14 cellular contexts compared by ENCODE assay signal in the genomic region with DNA sequence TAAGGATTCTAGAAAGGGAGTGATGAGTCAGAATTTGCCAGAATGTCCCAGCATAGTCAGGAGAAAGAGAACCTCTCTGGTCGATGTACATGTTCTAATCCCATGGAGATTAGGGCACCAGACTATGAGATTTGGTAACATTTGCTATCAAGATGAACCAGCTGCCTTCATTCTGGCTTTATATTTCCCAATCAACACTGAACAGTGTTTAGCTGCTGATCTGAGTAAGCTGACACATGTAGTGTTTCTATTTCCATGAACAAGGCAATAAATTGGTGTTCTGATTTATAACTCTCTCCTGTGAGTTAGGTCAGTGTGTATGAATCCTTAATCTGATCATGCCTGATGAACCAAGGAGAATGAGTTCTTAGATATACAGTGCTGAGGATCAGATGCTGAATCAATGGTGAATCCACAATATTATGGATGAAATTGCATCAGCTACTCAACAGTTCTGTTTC.
A peak's percentile ranks its signal among the peaks of the same experiment; 100 is the strongest.
DNase-seq lines count a peak whose midpoint lies in the region; ATAC-seq, FAIRE-seq and TF ChIP-seq lines count a peak whose summit lies in the region.
"Had no signal": no experiment of that assay in that cellular context is flagged by ENCODE, and none has a peak within 500 bp of the region (broad histone marks: within the 10 kb centered on the region; RNA-seq: fewer than 3 reads in every experiment).

No MANE protein-coding gene starts in this region.

- no peaks in the 10 kb centered on the region for H3K79me1 ChIP-seq in mesendoderm (ENCODE audit: low read length)

- peak overlapping the region; percentile 82 for H3K4ac ChIP-seq in mesendoderm (ENCODE audit: low read depth, low read length)

- no peaks in the 10 kb centered on the region for H3K27me3 Mint-ChIP-seq in astrocyte (ENCODE audit: low read depth, unreplicated experiment)

- no peak overlapping the region for H2AFZ ChIP-seq in astrocyte (ENCODE audit: low read depth, low read length)

- H4K8ac ChIP-seq in mesendoderm (ENCODE audit: low read depth, low read length): no peak overlapping the region

- H2BK15ac ChIP-seq in mesendoderm (replicated peaks; ENCODE audit: low read depth): no peak overlapping the region

- no peak overlapping the region for H3K4me3 ChIP-seq in BLaER1 treated with 17β-estradiol and CSF1 and Interleukin-3, amounts not matched to agents 10 nM and 100 nM
- H3K4me3 ChIP-seq in astrocyte (ENCODE audit: insufficient read depth, low read depth, low read length) (no peak overlapping the region), mesendoderm (ENCODE audit: low read length) (no peak overlapping the region)
- H3K4me3 ChIP-seq: esophagus squamous epithelium had no signal

- ATAC-seq in HG03469 (IDR thresholded peaks at IDR 0.05; ENCODE audit: unreplicated experiment) (no peak), HG03521 (IDR thresholded peaks at IDR 0.05; ENCODE audit: unreplicated experiment) (no peak)

- H3K79me2 ChIP-seq in astrocyte (ENCODE audit: insufficient read depth, low read length): no peaks in the 10 kb centered on the region
- H3K79me2 ChIP-seq in mesendoderm (ENCODE audit: control insufficient read depth, insufficient read depth, low read length): no peaks in the 10 kb centered on the region

- peak; percentile 5 for DNase-seq in HCEC 1CT
- peak; percentile 16 for DNase-seq in astrocyte (ENCODE audit: low read depth)
- no peak for DNase-seq in mesendoderm
- DNase-seq in D341Med (ENCODE audit: low spot score): no peak
- no peak for DNase-seq in NCI-H524 treated with DMSO at 0.1 percent for 48 hours (lab: John Stamatoyannopoulos, UW)
- DNase-seq: Calu3, esophagus squamous epithelium, KG1, NCI-H1694 treated with DMSO at 0.1 percent for 48 hours, NCI-H82, SHP77 treated with DMSO at 0.1 percent for 48 hours had no signal

- no peak overlapping the region for H2BK120ac ChIP-seq in mesendoderm (ENCODE audit: low read depth, low read length)

- peak overlapping the region; percentile 18 for H3K56ac ChIP-seq in mesendoderm (ENCODE audit: low read length)

- FAIRE-seq in astrocyte (lab: Jason Lieb, UNC): no peak

- peaks cover 5% of the 10 kb centered on the region for H3K36me3 Mint-ChIP-seq in astrocyte (ENCODE audit: low read depth, unreplicated experiment)

- no peak overlapping the region for H2AK5ac ChIP-seq in mesendoderm (ENCODE audit: low read length)

- peak overlapping the region; percentile 6 for H2BK5ac ChIP-seq in mesendoderm (ENCODE audit: low read length)

- H3K27me3 ChIP-seq in BLaER1 treated with 17β-estradiol and CSF1 and Interleukin-3, amounts not matched to agents 10 nM and 100 nM: no peaks in the 10 kb centered on the region
- H3K27me3 ChIP-seq in astrocyte (ENCODE audit: insufficient read depth, low read length) (no peaks in the 10 kb centered on the region), mesendoderm (ENCODE audit: insufficient read depth, low read length, poor library complexity) (no peaks in the 10 kb centered on the region)
- H3K27me3 ChIP-seq: esophagus squamous epithelium had no signal

- H4K20me1 ChIP-seq in BLaER1 treated with 17β-estradiol and CSF1 and Interleukin-3, amounts not matched to agents 10 nM and 100 nM: peaks cover 0 to 13% (median 0%) of the 10 kb centered on the region in 11 experiments; a peak in 1 of 22 replicates
- H4K20me1 ChIP-seq in astrocyte (ENCODE audit: insufficient read depth, low read length): no peaks in the 10 kb centered on the region

- H3K4me2 ChIP-seq in BLaER1 treated with 17β-estradiol and CSF1 and Interleukin-3, amounts not matched to agents 10 nM and 100 nM: peak overlapping the region in 7 of 11 experiments; percentile 6 to 55 (median 16); a peak in 10 of 22 replicates
- no peak overlapping the region for H3K4me2 ChIP-seq in astrocyte (ENCODE audit: low read length)
- H3K4me2 ChIP-seq in mesendoderm (ENCODE audit: low read length): no peak overlapping the region

- peaks cover 0 to 39% (median 17%) of the 10 kb centered on the region in 11 experiments; a peak in 14 of 22 replicates for H3K36me3 ChIP-seq in BLaER1 treated with 17β-estradiol and CSF1 and Interleukin-3, amounts not matched to agents 10 nM and 100 nM
- no peaks in the 10 kb centered on the region for H3K36me3 ChIP-seq in astrocyte (ENCODE audit: insufficient read depth, low read length)
- no peaks in the 10 kb centered on the region for H3K36me3 ChIP-seq in mesendoderm (ENCODE audit: control insufficient read depth, insufficient read depth, low read length)

- no peak overlapping the region for H4K5ac ChIP-seq in mesendoderm (ENCODE audit: low read length)

- H3K4me1 Mint-ChIP-seq in astrocyte (ENCODE audit: low read depth, unreplicated experiment): peaks cover 13% of the 10 kb centered on the region

- no peak overlapping the region for H3K4me3 Mint-ChIP-seq in astrocyte (ENCODE audit: unreplicated experiment)

- no peak for TF ChIP-seq CTCF in astrocyte (IDR thresholded peaks at IDR 0.05; ENCODE audit: insufficient read depth, low read depth, low read length)

- H3K9me3 Mint-ChIP-seq in astrocyte (ENCODE audit: unreplicated experiment): peaks cover 2% of the 10 kb centered on the region

- peaks cover 18 to 40% (median 22%) of the 10 kb centered on the region in 11 experiments for H3K9me3 ChIP-seq in BLaER1 treated with 17β-estradiol and CSF1 and Interleukin-3, amounts not matched to agents 10 nM and 100 nM (replicated peaks in 1 of 11)
- H3K9me3 ChIP-seq in astrocyte (ENCODE audit: insufficient read depth, low read depth, low read length): peaks cover 4% of the 10 kb centered on the region
- H3K9me3 ChIP-seq: esophagus squamous epithelium had no signal

- H3K27ac ChIP-seq in BLaER1 treated with 17β-estradiol and CSF1 and Interleukin-3, amounts not matched to agents 10 nM and 100 nM: no peak overlapping the region; a peak in 1 of 22 replicates
- H3K27ac ChIP-seq in astrocyte (ENCODE audit: low read depth, low read length) (no peak overlapping the region), mesendoderm (ENCODE audit: low read depth, low read length) (no peak overlapping the region)
- H3K27ac ChIP-seq: esophagus squamous epithelium had no signal

- H3K18ac ChIP-seq in mesendoderm (ENCODE audit: low read length): peak overlapping the region; percentile 39

- WGBS in mesendoderm (ENCODE audit: extremely low coverage, insufficient coverage, low lambda C conversion rate): no CpG with 5 or more reads among the region's 1 CpG

- no peak overlapping the region for H3K23ac ChIP-seq in mesendoderm (ENCODE audit: low read length)

- H3K9ac ChIP-seq in BLaER1 treated with 17β-estradiol and CSF1 and Interleukin-3, amounts not matched to agents 10 nM and 100 nM: no peak overlapping the region
- H3K9ac ChIP-seq in astrocyte (ENCODE audit: low read length) (no peak overlapping the region), mesendoderm (ENCODE audit: low read length) (no peak overlapping the region)

- no peak overlapping the region for H3K27ac Mint-ChIP-seq in astrocyte (ENCODE audit: unreplicated experiment)

- H3K4me1 ChIP-seq in BLaER1 treated with 17β-estradiol and CSF1 and Interleukin-3, amounts not matched to agents 10 nM and 100 nM: peaks cover 0 to 37% (median 19%) of the 10 kb centered on the region in 10 experiments; a peak in 16 of 20 replicates
- H3K4me1 ChIP-seq in astrocyte (ENCODE audit: insufficient read depth, low read length): peaks cover 9% of the 10 kb centered on the region
- peaks cover 13% of the 10 kb centered on the region for H3K4me1 ChIP-seq in mesendoderm (ENCODE audit: control insufficient read depth, low read depth, low read length)

Comparison
In these comparisons a context has a peak if more than half of its experiments do, and no peak if none do; other contexts are left out.
1. H3K4me2 ChIP-seq: peak in BLaER1 treated with 17β-estradiol and CSF1 and Interleukin-3, amounts not matched to agents 10 nM and 100 nM (7 of 11); none in astrocyte (single experiment) and mesendoderm (single experiment).
2. DNase-seq: peak in HCEC 1CT (single experiment) and astrocyte (single experiment); none in mesendoderm (single experiment), D341Med (single experiment) and NCI-H524 treated with DMSO at 0.1 percent for 48 hours (single experiment).